In the genomic region with DNA sequence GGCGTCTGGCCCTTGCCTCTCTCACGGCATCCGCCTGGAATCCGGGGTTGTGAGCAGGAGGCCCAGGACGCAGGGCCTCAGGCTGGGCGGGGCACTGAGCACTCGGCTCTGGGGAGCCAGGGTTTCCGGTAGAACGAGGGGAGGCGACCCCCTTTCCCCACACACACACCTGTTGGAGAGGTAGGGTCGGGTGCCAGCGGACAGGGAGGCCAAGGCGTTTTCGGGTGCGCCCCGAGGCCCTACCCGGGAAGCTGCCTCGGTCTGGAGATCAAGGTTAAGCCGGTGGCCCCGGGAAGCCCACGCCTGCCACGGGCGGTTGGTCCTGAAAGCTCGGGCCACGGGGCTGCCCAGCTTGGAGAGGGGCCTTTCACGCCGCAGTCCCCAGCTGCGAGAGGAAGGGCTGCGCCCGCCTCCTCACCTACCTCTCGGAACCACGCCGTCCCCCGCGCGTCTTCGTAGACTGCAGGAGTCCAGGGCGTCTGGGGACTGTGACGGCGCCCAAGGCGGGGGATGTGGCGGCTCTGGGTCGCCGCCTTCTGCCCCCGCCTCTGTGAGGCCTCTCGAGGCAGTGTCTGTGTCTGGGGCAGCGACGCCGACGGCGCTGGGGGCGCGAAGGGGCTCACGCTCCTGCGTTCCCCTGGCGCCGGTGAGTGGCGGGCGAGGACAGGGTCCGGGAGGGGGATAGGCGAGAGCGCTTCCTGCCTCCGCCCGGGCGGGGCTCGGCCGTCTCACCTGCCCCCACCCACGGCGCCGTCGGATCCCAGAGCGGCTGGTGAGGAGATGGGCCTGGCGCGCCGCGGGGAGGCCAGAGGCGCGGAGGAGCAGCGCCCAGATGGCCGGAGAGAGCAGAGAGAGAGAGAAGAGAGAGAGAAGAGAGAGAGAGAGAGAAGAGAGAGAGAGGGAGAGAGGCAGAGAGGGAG, we compare ENCODE assay signal across 9 cellular contexts. TPM values are rescaled to one million over a fixed set of nuclear protein-coding genes. Genes with fewer than 3 reads are reported as not detected.
DNase-seq lines count a peak whose midpoint lies in the region; ATAC-seq and TF ChIP-seq lines count a peak whose summit lies in the region.
"Had no signal": no experiment of that assay in that cellular context is flagged by ENCODE, and none has a peak within 500 bp of the region (broad histone marks: within the 10 kb centered on the region; RNA-seq: fewer than 3 reads in every experiment).

No MANE protein-coding gene starts in this region.

- H3K27me3 Mint-ChIP-seq in Caco-2 (ENCODE audit: insufficient read depth, unreplicated experiment): peaks cover 24% of the 10 kb centered on the region
- H3K27me3 Mint-ChIP-seq in activated naive CD4-positive, alpha-beta T cell treated with anti-CD3 and anti-CD28 coated beads, Interleukin-2, amount 10 ng/mL, durations not matched to agents 7 days and 5 days: peaks cover 86% of the 10 kb centered on the region
- peaks cover 72 to 94% (median 90%) of the 10 kb centered on the region in 3 donors for H3K27me3 Mint-ChIP-seq in naive B cell

- POLR2A ChIA-PET in Caco-2 (lab: Charles Lee): interaction anchor here (0.7 kb wide), 2 partner anchors 133 to 147 kb away, joined by 5 read pairs; no protein-coding TSS in a partner anchor

- H3K9me3 ChIP-seq in Caco-2 (no peaks in the 10 kb centered on the region), HUES64 (ENCODE audit: insufficient read depth, low read depth, low read length) (no peaks in the 10 kb centered on the region)

- H3K27ac ChIP-seq in HUES64 (ENCODE audit: low read depth, low read length): no peak overlapping the region

- H3K4me3 Mint-ChIP-seq in Caco-2 (ENCODE audit: unreplicated experiment): peak overlapping the region; percentile 77
- peak overlapping the region; percentile 65 for H3K4me3 Mint-ChIP-seq in activated naive CD4-positive, alpha-beta T cell treated with anti-CD3 and anti-CD28 coated beads, Interleukin-2, amount 10 ng/mL, durations not matched to agents 7 days and 5 days
- H3K4me3 Mint-ChIP-seq in naive B cell: peak overlapping the region; percentile 77 to 99 (median 90)

- H3K36me3 ChIP-seq in Caco-2 (ENCODE audit: control insufficient read depth, insufficient read depth, low read length): no peaks in the 10 kb centered on the region
- no peaks in the 10 kb centered on the region for H3K36me3 ChIP-seq in HUES64 (ENCODE audit: insufficient read depth, low read length)

- peak; percentile 73 to 82 for DNase-seq in Caco-2
- DNase-seq in activated naive CD4-positive, alpha-beta T cell treated with anti-CD3 and anti-CD28 coated beads, Interleukin-2, amount 10 ng/mL, durations not matched to agents 7 days and 5 days: peak; percentile 45
- DNase-seq in naive B cell: no peak
- DNase-seq in hippocampal formation (lab: John Stamatoyannopoulos, UW): no peak
- DNase-seq in germinal center (ENCODE audit: low spot score): no peak
- no peak for DNase-seq in pons (ENCODE audit: low spot score)

- H3K27ac Mint-ChIP-seq in Caco-2 (ENCODE audit: unreplicated experiment): no peak overlapping the region
- H3K27ac Mint-ChIP-seq in activated naive CD4-positive, alpha-beta T cell treated with anti-CD3 and anti-CD28 coated beads, Interleukin-2, amount 10 ng/mL, durations not matched to agents 7 days and 5 days: no peak overlapping the region
- peak overlapping the region in 1 of 6 donors; percentile 57 for H3K27ac Mint-ChIP-seq in naive B cell

- no peaks in the 10 kb centered on the region for H3K36me3 Mint-ChIP-seq in Caco-2 (ENCODE audit: insufficient read depth, unreplicated experiment)
- peaks cover under 1% of the 10 kb centered on the region for H3K36me3 Mint-ChIP-seq in activated naive CD4-positive, alpha-beta T cell treated with anti-CD3 and anti-CD28 coated beads, Interleukin-2, amount 10 ng/mL, durations not matched to agents 7 days and 5 days
- peaks cover 0 to 4% of the 10 kb centered on the region in 2 donors for H3K36me3 Mint-ChIP-seq in naive B cell

- no peak overlapping the region for H3K9ac ChIP-seq in HUES64 (ENCODE audit: low read depth, low read length)

- WGBS in HUES64: 1% methylated on average over 79 of the region's 80 CpGs

- H3K9me3 Mint-ChIP-seq in Caco-2 (ENCODE audit: unreplicated experiment): no peaks in the 10 kb centered on the region
- H3K9me3 Mint-ChIP-seq in activated naive CD4-positive, alpha-beta T cell treated with anti-CD3 and anti-CD28 coated beads, Interleukin-2, amount 10 ng/mL, durations not matched to agents 7 days and 5 days: no peaks in the 10 kb centered on the region
- peaks cover 0 to 2% (median 0%) of the 10 kb centered on the region in 7 donors for H3K9me3 Mint-ChIP-seq in naive B cell
- H3K9me3 Mint-ChIP-seq: neural crest cell had no signal

- H3K4me1 Mint-ChIP-seq in Caco-2 (ENCODE audit: low read depth, unreplicated experiment) (peaks cover 7% of the 10 kb centered on the region), naive B cell (peaks cover 24 to 34% (median 24%) of the 10 kb centered on the region in 3 donors)
- peaks cover 31% of the 10 kb centered on the region for H3K4me1 Mint-ChIP-seq in activated naive CD4-positive, alpha-beta T cell treated with anti-CD3 and anti-CD28 coated beads, Interleukin-2, amount 10 ng/mL, durations not matched to agents 7 days and 5 days
- H3K4me1 Mint-ChIP-seq: neural crest cell had no signal

- no peak for TF ChIP-seq CTCF in Caco-2 (IDR thresholded peaks at IDR 0.05; ENCODE audit: insufficient read depth in 1 of 2, low read depth in 1 of 2, low read length in 1 of 2, severe bottlenecking in 1 of 2, unreplicated experiment in 1 of 2)

- CTCF ChIA-PET in Caco-2 (lab: Charles Lee): interaction anchor here (0.5 to 0.7 kb wide), 2 partner anchors 23 to 53 kb away, joined by 3 to 5 read pairs; no protein-coding TSS in a partner anchor
- CTCF ChIA-PET in activated naive CD4-positive, alpha-beta T cell treated with anti-CD3 and anti-CD28 coated beads, Interleukin-2, amount 10 ng/mL, durations not matched to agents 7 days and 5 days (lab: Charles Lee): interaction anchor here (1.1 kb wide), 1 partner anchor 10 kb away, joined by 4 read pairs; no protein-coding TSS in a partner anchor

- BruUV-seq in Caco-2 (replicated peaks; lab: Mats Ljungman, UMichigan): no TSS peak

- H3K4me1 ChIP-seq in Caco-2 (peaks cover 9% of the 10 kb centered on the region; the same call in 1 of the 2 replicates), HUES64 (ENCODE audit: insufficient read depth, low read length) (peaks cover 5% of the 10 kb centered on the region; the same call in 1 of the 2 replicates)

- intact Hi-C loops in Caco-2 (cut with micrococcal nuclease; ENCODE audit: unreplicated experiment): loop anchor here (2.0 kb wide), 1 partner anchor 20 kb away; a partner anchor contains a TSS

- peak; percentile 66 to 68 for ATAC-seq in naive B cell (ENCODE audit: low read depth in 2 of 2)
- ATAC-seq in GM18867 (IDR thresholded peaks at IDR 0.05; ENCODE audit: unreplicated experiment): no peak

- H3K4me3 ChIP-seq in Caco-2 (ENCODE audit: low read depth, low read length) (peak overlapping the region; percentile 30), HUES64 (ENCODE audit: low read length) (peak overlapping the region; percentile 37)

- H3K27me3 ChIP-seq in Caco-2 (replicated peaks; ENCODE audit: control insufficient read depth, insufficient read depth, low read length) (no peaks in the 10 kb centered on the region), HUES64 (ENCODE audit: insufficient read depth, low read length) (peaks cover 95% of the 10 kb centered on the region)

RNA-seq across cellular contexts. Expression of a gene that starts 20.3 kb away (rescaled TPM):
- total RNA-seq in Caco-2 (2022): 4.5 and 5.4 TPM in 2 replicates
- polyA plus RNA-seq in HUES64 (2013, experiment 1 of 2): 6.2 TPM
- polyA plus RNA-seq in HUES64 (2013, experiment 2 of 2): 11.3 TPM
- not detected for polyA plus RNA-seq in naive B cell (ENCODE audit: low read depth in 6 of 6)

RNA-seq across cellular contexts. Expression of a gene that starts 31.4 kb away (rescaled TPM):
- total RNA-seq in Caco-2 (2022): 0.39 and 1.2 TPM in 2 replicates
- 2.6 TPM for polyA plus RNA-seq in HUES64 (2013, experiment 1 of 2)
- 4.0 TPM for polyA plus RNA-seq in HUES64 (2013, experiment 2 of 2)
- not detected for polyA plus RNA-seq in naive B cell (ENCODE audit: low read depth in 6 of 6)

RNA-seq across cellular contexts. Expression of a gene that starts 35.6 kb away (rescaled TPM):
- 23.7 and 28.2 TPM in 2 replicates for total RNA-seq in Caco-2 (2022)
- 0.20 TPM for polyA plus RNA-seq in HUES64 (2013, experiment 1 of 2)
- 1.1 TPM for polyA plus RNA-seq in HUES64 (2013, experiment 2 of 2)
- polyA plus RNA-seq in naive B cell (ENCODE audit: low read depth in 6 of 6): under 1 TPM in 2 of 6 donors, not detected in 4; 0.24 to 0.58 TPM

RNA-seq across cellular contexts. Expression of a gene that starts 41.7 kb away (rescaled TPM):
- total RNA-seq in Caco-2 (2022): 1.8 and 1.9 TPM in 2 replicates
- polyA plus RNA-seq in HUES64 (2013, experiment 1 of 2): 1.0 TPM
- 1.8 TPM for polyA plus RNA-seq in HUES64 (2013, experiment 2 of 2)
- not detected for polyA plus RNA-seq in naive B cell (ENCODE audit: low read depth in 6 of 6)

RNA-seq across cellular contexts. Expression of a gene that starts 52.9 kb away (rescaled TPM):
- not detected in 2 replicates for total RNA-seq in Caco-2 (2022)
- 0.40 TPM for polyA plus RNA-seq in HUES64 (2013, experiment 1 of 2)
- polyA plus RNA-seq in HUES64 (2013, experiment 2 of 2): 0.63 TPM
- not detected for polyA plus RNA-seq in naive B cell (ENCODE audit: low read depth in 6 of 6)

Comparison
In these comparisons a context has a peak if more than half of its experiments do, and no peak if none do; other contexts are left out.
1. DNase-seq: peak in Caco-2 (2 of 2) and activated naive CD4-positive, alpha-beta T cell treated with anti-CD3 and anti-CD28 coated beads, Interleukin-2, amount 10 ng/mL, durations not matched to agents 7 days and 5 days (single experiment); none in naive B cell (single experiment), hippocampal formation (0 of 2), germinal center (single experiment) and pons (single experiment).
2. Peak in every context shown above with its lines, with median percentiles within 50 percentile points of each other: H3K4me3 Mint-ChIP-seq.